ENCODE assay signal across 8 cellular contexts in genomic region chr17:17693253-17693954, GRCh38. TPM values are rescaled to one million over a fixed set of nuclear protein-coding genes. Genes with fewer than 3 reads are reported as not detected.
DNase-seq lines count a peak whose midpoint lies in the region; ATAC-seq, FAIRE-seq and TF ChIP-seq lines count a peak whose summit lies in the region.

No MANE protein-coding gene starts in this region.

- H3K9me3 ChIP-seq in CD8-positive, alpha-beta T cell (ENCODE audit: low read length), result no peaks in the 10 kb centered on the region
- H3K9me3 ChIP-seq in endothelial cell of umbilical vein (replicated peaks; ENCODE audit: control insufficient read depth, insufficient read depth, low read length), result no peaks in the 10 kb centered on the region
- no peaks in the 10 kb centered on the region for H3K9me3 ChIP-seq in naive thymus-derived CD4-positive, alpha-beta T cell (ENCODE audit: control insufficient read depth in 2 of 3, low read length in 3 of 3)

- no peak for FAIRE-seq in endothelial cell of umbilical vein (lab: Jason Lieb, UNC)

- H3K79me2 ChIP-seq in endothelial cell of umbilical vein (ENCODE audit: control insufficient read depth, insufficient read depth, low read length), result peaks cover 83% of the 10 kb centered on the region

- peaks cover 70% of the 10 kb centered on the region for H3K4me1 Mint-ChIP-seq in CD8-positive, alpha-beta T cell (ENCODE audit: low read depth)
- H3K4me1 Mint-ChIP-seq in IgD-negative memory B cell, result peaks cover 24 to 42% (median 36%) of the 10 kb centered on the region in 3 donors
- peaks cover 38 to 76% (median 70%) of the 10 kb centered on the region in 7 donors for H3K4me1 Mint-ChIP-seq in naive thymus-derived CD4-positive, alpha-beta T cell

- H3K4me3 ChIP-seq in CD8-positive, alpha-beta T cell (ENCODE audit: low read depth, low read length), result peak overlapping the region; percentile 44
- no peak overlapping the region for H3K4me3 ChIP-seq in endothelial cell of umbilical vein (replicated peaks in 1 of 3; ENCODE audit: insufficient read depth in 1 of 3, low read depth in 1 of 3, low read length in 3 of 3)
- peak overlapping the region; percentile 55 for H3K4me3 ChIP-seq in naive thymus-derived CD4-positive, alpha-beta T cell (ENCODE audit: low read length)

- H3K27ac ChIP-seq in CD8-positive, alpha-beta T cell (ENCODE audit: low read depth, low read length), result peak overlapping the region; percentile 88
- peak overlapping the region; percentile 88 for H3K27ac ChIP-seq in endothelial cell of umbilical vein (ENCODE audit: insufficient read depth, low read depth, low read length)
- H3K27ac ChIP-seq in naive thymus-derived CD4-positive, alpha-beta T cell (ENCODE audit: low read depth, low read length), result peak overlapping the region; percentile 93

- peak overlapping the region; percentile 84 for H3K4me3 Mint-ChIP-seq in CD8-positive, alpha-beta T cell
- peak overlapping the region; percentile 77 to 96 (median 90) for H3K4me3 Mint-ChIP-seq in IgD-negative memory B cell
- H3K4me3 Mint-ChIP-seq in naive thymus-derived CD4-positive, alpha-beta T cell, result peak overlapping the region; percentile 80 to 96 (median 86)

- no peaks in the 10 kb centered on the region for H4K20me1 ChIP-seq in endothelial cell of umbilical vein (replicated peaks; ENCODE audit: control insufficient read depth, extremely low read depth, insufficient read depth, low read length)

- H3K4me1 ChIP-seq in CD8-positive, alpha-beta T cell (ENCODE audit: insufficient read depth, low read length), result peaks cover 52% of the 10 kb centered on the region
- H3K4me1 ChIP-seq in endothelial cell of umbilical vein (ENCODE audit: control insufficient read depth, extremely low read depth, insufficient read depth, low read length), result peaks cover 42% of the 10 kb centered on the region
- peaks cover 15 to 51% of the 10 kb centered on the region in 2 donors for H3K4me1 ChIP-seq in naive thymus-derived CD4-positive, alpha-beta T cell (ENCODE audit: control insufficient read depth in 2 of 2, insufficient read depth in 2 of 2, low read length in 2 of 2)

- TF ChIP-seq POLR2A in endothelial cell of umbilical vein (IDR thresholded peaks at IDR 0.05; ENCODE audit: low read depth, low read length), result no peak

- CTCF ChIA-PET in CD8-positive, alpha-beta T cell (lab: Charles Lee), result interaction anchor here (0.8 to 3.3 kb wide), 4 partner anchors 8 to 30 kb away, joined by 3 to 16 read pairs (median 4); no protein-coding TSS in a partner anchor
- CTCF ChIA-PET in endothelial cell of umbilical vein (lab: Charles Lee), result interaction anchor here (0.8 to 1.7 kb wide), 6 partner anchors 9 to 226 kb away, joined by 3 to 4 read pairs (median 3); no protein-coding TSS in a partner anchor
- CTCF ChIA-PET in naive thymus-derived CD4-positive, alpha-beta T cell (lab: Charles Lee), result interaction anchor here (1.2 to 2.5 kb wide), 2 partner anchors 11 to 14 kb away, joined by 4 to 14 read pairs; no protein-coding TSS in a partner anchor

- intact Hi-C loops in CD8-positive, alpha-beta T cell (cut with DNase I, micrococcal nuclease), result loop anchor here in 1 of 2 experiments (5.0 kb wide), 2 partner anchors 101 to 651 kb away; partner anchors contain the start of genes MPRIP and PEMT
- intact Hi-C loops in endothelial cell of umbilical vein (cut with micrococcal nuclease), result loop anchor here (1.0 kb wide), 1 partner anchor 59 kb away; no protein-coding TSS in a partner anchor
- intact Hi-C loops in naive thymus-derived CD4-positive, alpha-beta T cell (cut with micrococcal nuclease), result no loop called here

- H3K4me2 ChIP-seq in endothelial cell of umbilical vein (ENCODE audit: insufficient read depth, low read length), result peak overlapping the region; percentile 3

- H3K27ac Mint-ChIP-seq in CD8-positive, alpha-beta T cell, result peak overlapping the region; percentile 99
- H3K27ac Mint-ChIP-seq in IgD-negative memory B cell, result peak overlapping the region; percentile 76 to 97 (median 93)
- H3K27ac Mint-ChIP-seq in naive thymus-derived CD4-positive, alpha-beta T cell, result peak overlapping the region; percentile 95 to 99 (median 98)

- peak overlapping the region; percentile 54 for H3K9ac ChIP-seq in endothelial cell of umbilical vein (replicated peaks; ENCODE audit: extremely low read depth, insufficient read depth, low read length)

- BruUV-seq in endothelial cell of umbilical vein (replicated peaks; lab: Mats Ljungman, UMichigan), result no TSS peak

- no peaks in the 10 kb centered on the region for H3K9me3 Mint-ChIP-seq in CD8-positive, alpha-beta T cell
- no peaks in the 10 kb centered on the region for H3K9me3 Mint-ChIP-seq in IgD-negative memory B cell
- H3K9me3 Mint-ChIP-seq in naive thymus-derived CD4-positive, alpha-beta T cell, result peaks cover 0 to 5% (median 0%) of the 10 kb centered on the region in 11 donors

- H3K27me3 Mint-ChIP-seq in CD8-positive, alpha-beta T cell (ENCODE audit: low read depth), result no peaks in the 10 kb centered on the region
- H3K27me3 Mint-ChIP-seq in IgD-negative memory B cell, result no peaks in the 10 kb centered on the region
- no peaks in the 10 kb centered on the region for H3K27me3 Mint-ChIP-seq in naive thymus-derived CD4-positive, alpha-beta T cell

- H3K9me1 ChIP-seq in endothelial cell of umbilical vein (replicated peaks; ENCODE audit: control insufficient read depth, extremely low read depth, insufficient read depth, low read length), result no peaks in the 10 kb centered on the region

- no peak overlapping the region for H2AFZ ChIP-seq in endothelial cell of umbilical vein (ENCODE audit: low read depth, low read length)

- POLR2A ChIA-PET in CD8-positive, alpha-beta T cell (lab: Charles Lee), result interaction anchor here (1.3 kb wide), 1 partner anchor 11 kb away, joined by 5 read pairs; no protein-coding TSS in a partner anchor
- POLR2A ChIA-PET in endothelial cell of umbilical vein (lab: Charles Lee), result interaction anchor here (0.5 to 0.8 kb wide), 4 partner anchors 32 to 281 kb away, joined by 3 to 4 read pairs (median 3); no protein-coding TSS in a partner anchor
- POLR2A ChIA-PET in naive thymus-derived CD4-positive, alpha-beta T cell (lab: Charles Lee), result interaction anchor here (1.0 to 6.3 kb wide), 3 partner anchors 12 to 166 kb away, joined by 3 to 47 read pairs (median 4); partner anchors contain the start of gene RAI1

- H3K27me3 ChIP-seq in CD8-positive, alpha-beta T cell (ENCODE audit: insufficient read depth, low read length), result no peaks in the 10 kb centered on the region
- H3K27me3 ChIP-seq in endothelial cell of umbilical vein (ENCODE audit: control insufficient read depth in 2 of 2, insufficient read depth in 2 of 2, low read length in 2 of 2), result no peaks in the 10 kb centered on the region
- H3K27me3 ChIP-seq in naive thymus-derived CD4-positive, alpha-beta T cell (ENCODE audit: control insufficient read depth in 2 of 2, insufficient read depth in 2 of 2, low read length in 2 of 2), result no peaks in the 10 kb centered on the region

- H3K36me3 Mint-ChIP-seq in CD8-positive, alpha-beta T cell, result no peaks in the 10 kb centered on the region
- H3K36me3 Mint-ChIP-seq in IgD-negative memory B cell, result no peaks in the 10 kb centered on the region
- peaks cover 0 to 2% (median 0%) of the 10 kb centered on the region in 5 donors for H3K36me3 Mint-ChIP-seq in naive thymus-derived CD4-positive, alpha-beta T cell

- TF ChIP-seq CTCF in CD8-positive, alpha-beta T cell (IDR thresholded peaks at IDR 0.05), result no peak
- no peak for TF ChIP-seq CTCF in endothelial cell of umbilical vein (IDR thresholded peaks at IDR 0.05; ENCODE audit: extremely low read depth in 1 of 2, insufficient read depth in 1 of 2, low read depth in 1 of 2, low read length in 2 of 2)

- ATAC-seq in CD8-positive, alpha-beta T cell, result no peak
- ATAC-seq in naive thymus-derived CD4-positive, alpha-beta T cell, result no peak

- dilution Hi-C loops in endothelial cell of umbilical vein (cut with MboI; ENCODE audit: extremely low pct_ligation_motif_present, low sequenced_read_pairs), result no loop called here

- no peaks in the 10 kb centered on the region for H3K36me3 ChIP-seq in CD8-positive, alpha-beta T cell (ENCODE audit: insufficient read depth, low read length)
- H3K36me3 ChIP-seq in endothelial cell of umbilical vein (ENCODE audit: control insufficient read depth in 2 of 2, extremely low read depth in 1 of 2, insufficient read depth in 2 of 2, low read length in 2 of 2), result no peaks in the 10 kb centered on the region
- peaks cover 0 to 3% (median 0%) of the 10 kb centered on the region in 3 experiments for H3K36me3 ChIP-seq in naive thymus-derived CD4-positive, alpha-beta T cell (ENCODE audit: control insufficient read depth in 2 of 3, insufficient read depth in 3 of 3, low read length in 3 of 3)

- DNase-seq in CD8-positive, alpha-beta T cell, result no peak
- peak; percentile 98 for DNase-seq in SHP77 treated with DMSO at 0.1 percent for 48 hours (lab: John Stamatoyannopoulos, UW)
- DNase-seq in endothelial cell of umbilical vein (ENCODE audit: low read depth, low spot score), result peak; percentile 81
- peak in 1 of 9 donors; percentile 21 for DNase-seq in naive thymus-derived CD4-positive, alpha-beta T cell
- DNase-seq in iPS-NIHi7 (ENCODE audit: extremely low spot score), result no peak
- no peak for DNase-seq in activated gamma-delta T cell treated with Interleukin-2 at 50 U/mL for 16 hours
- DNase-seq in activated CD4-positive, CD25-positive, alpha-beta regulatory T cell treated with anti-CD3 and anti-CD28 coated beads, Interleukin-2, amount 50 U/mL, for 72 hours, result no peak

TF ChIP-seq in endothelial cell of umbilical vein, 7 proteins besides CTCF, POLR2A, EP300 and RAD21 (continues in another document):
- TF ChIP-seq JUN (IDR thresholded peaks at IDR 0.05; ENCODE audit: borderline replicate concordance, insufficient read depth, insufficient read length, low read depth) (no peak), MYC (IDR thresholded peaks at IDR 0.05; ENCODE audit: low read depth, low read length) (no peak), POLR2AphosphoS5 (IDR thresholded peaks at IDR 0.05; ENCODE audit: insufficient read depth, low read depth, low read length) (no peak), MAX (IDR thresholded peaks at IDR 0.05; ENCODE audit: insufficient read depth, insufficient read length) (no peak)

RNA-seq across cellular contexts. Expression of gene RAI1, which starts 12.1 kb away (rescaled TPM):
- total RNA-seq in CD8-positive, alpha-beta T cell, result 10 to 100 TPM; 22.9 to 23.5 TPM
- 3.0 TPM for polyA plus RNA-seq in IgD-negative memory B cell
- 43.3 and 47.3 TPM in 2 replicates for total RNA-seq in endothelial cell of umbilical vein
- polyA plus RNA-seq in endothelial cell of umbilical vein, result 7.4 and 7.8 TPM in 2 replicates
- polyA plus RNA-seq in endothelial cell of umbilical vein (2011; cell fraction: cytosol; rRNA removed), result 5.2 and 6.3 TPM in 2 replicates
- polyA plus RNA-seq in endothelial cell of umbilical vein (2011; cell fraction: nucleus; rRNA removed), result 17.5 and 19.2 TPM in 2 replicates
- polyA plus RNA-seq in endothelial cell of umbilical vein (2012), result 14.2 and 19.1 TPM in 2 replicates
- polyA minus RNA-seq in endothelial cell of umbilical vein, result 8.2 and 14.0 TPM in 2 replicates
- 9.0 TPM for polyA minus RNA-seq in endothelial cell of umbilical vein (2011; cell fraction: cytosol; rRNA and poly(A)+ RNA removed)
- 17.7 and 21.7 TPM in 2 replicates for polyA minus RNA-seq in endothelial cell of umbilical vein (2011; cell fraction: nucleus; rRNA and poly(A)+ RNA removed)
- total RNA-seq in naive thymus-derived CD4-positive, alpha-beta T cell, result 10 to 100 TPM; 20.1 to 46.2 (median 23.6) TPM
- 1 to 10 TPM; 2.0 to 4.0 TPM for polyA plus RNA-seq in naive thymus-derived CD4-positive, alpha-beta T cell

Comparison
In these comparisons a context has a peak if more than half of its experiments do, and no peak if none do; other contexts are left out.
1. DNase-seq: peak in SHP77 treated with DMSO at 0.1 percent for 48 hours (single experiment) and endothelial cell of umbilical vein (single experiment); none in CD8-positive, alpha-beta T cell (0 of 7), iPS-NIHi7 (single experiment), activated gamma-delta T cell treated with Interleukin-2 at 50 U/mL for 16 hours (single experiment) and activated CD4-positive, CD25-positive, alpha-beta regulatory T cell treated with anti-CD3 and anti-CD28 coated beads, Interleukin-2, amount 50 U/mL, for 72 hours (single experiment).
2. H3K4me3 ChIP-seq: peak in CD8-positive, alpha-beta T cell (single experiment) and naive thymus-derived CD4-positive, alpha-beta T cell (single experiment); none in endothelial cell of umbilical vein (0 of 3).
3. Peak in every context shown above with its lines, with median percentiles within 50 percentile points of each other: H3K27ac ChIP-seq, H3K27ac Mint-ChIP-seq and H3K4me3 Mint-ChIP-seq.